In genomic region chr22:37906364-37907008, GRCh38 we compare ENCODE assay signal across 1 cellular context.
TF ChIP-seq lines count a peak whose summit lies in the region.

No MANE protein-coding gene starts in this region.

TF ChIP-seq in K562, 482 proteins besides CTCF, POLR2A, EP300 and RAD21 (continued from another document):
- TF ChIP-seq CREB5 (CRISPR knock-in tag; IDR thresholded peaks at IDR 0.05) (no peak), ATF1 (CRISPR knock-in tag; IDR thresholded peaks at IDR 0.05) (no peak), ATF1 (tag; IDR thresholded peaks at IDR 0.05) (no peak), ZSCAN29 (IDR thresholded peaks at IDR 0.05) (no peak)
